In genomic region chr2:61550375-61551209, GRCh38 we compare ENCODE assay signal across 14 cellular contexts.
"Had no signal": no experiment of that assay in that cellular context is flagged by ENCODE, and none has a peak within 500 bp of the region (broad histone marks: within the 10 kb centered on the region; RNA-seq: fewer than 3 reads in every experiment).

No MANE protein-coding gene starts in this region.

- H3K4me1 Mint-ChIP-seq: activated naive CD8-positive, alpha-beta T cell treated with anti-CD3 and anti-CD28 coated beads, Interleukin-2, amount 10 ng/mL, durations not matched to agents 7 days and 5 days had no signal

- H3K9me3 ChIP-seq: colonic mucosa, heart left ventricle, upper lobe of right lung had no signal

- H3K36me3 ChIP-seq: colonic mucosa, heart left ventricle, upper lobe of right lung had no signal

- H3K4me3 ChIP-seq: colonic mucosa, heart left ventricle, upper lobe of right lung had no signal

- DNase-seq: activated CD4-positive, alpha-beta T cell treated with anti-CD3 and anti-CD28 coated beads, Interleukin-2, amount 50 U/mL, for 4 hours; activated gamma-delta T cell treated with Interleukin-2 at 50 U/mL for 16 hours; activated naive CD8-positive, alpha-beta T cell treated with anti-CD3 and anti-CD28 coated beads, Interleukin-2, amount 10 ng/mL, durations not matched to agents 7 days and 5 days; activated T-cell treated with anti-CD3 and anti-CD28 coated beads, Interleukin-2, amount 50 U/mL, for 4 hours; anterior cingulate cortex; colonic mucosa; heart left ventricle; stimulated activated CD4-positive, alpha-beta T cell treated with anti-CD3 and anti-CD28 coated beads, Interleukin-15, amount 100 ng/mL, for 24 hours; stimulated activated CD4-positive, alpha-beta T cell treated with anti-CD3 and anti-CD28 coated beads, Interleukin-4, amount 100 ng/mL, for 24 hours; upper lobe of right lung had no signal

- ATAC-seq: activated CD4-positive, CD25-positive, alpha-beta regulatory T cell treated with anti-CD3 and anti-CD28 coated beads, Interleukin-2, amount 50 U/mL, for 24 hours; activated T-cell treated with anti-CD3 and anti-CD28 coated beads, Interleukin-2, amount 50 U/mL, for 4 hours; heart left ventricle; upper lobe of right lung had no signal

- H3K27ac Mint-ChIP-seq: activated naive CD8-positive, alpha-beta T cell treated with anti-CD3 and anti-CD28 coated beads, Interleukin-2, amount 10 ng/mL, durations not matched to agents 7 days and 5 days; stimulated activated naive CD8-positive, alpha-beta T cell treated with anti-CD3 and anti-CD28 coated beads, Interleukin-15, Interleukin-2, amounts not matched to agents 100 ng/mL and 50 ng/mL, for 24 hours; T-helper 1 cell treated with Interleukin-12 subunit alpha and Interleukin-12 subunit beta and Interleukin-4 antibody, amounts not matched to agents 30 μg/mL and 1 μg/mL, for 36 hours had no signal

- H3K27ac ChIP-seq: colonic mucosa, heart left ventricle, parathyroid adenoma, upper lobe of right lung had no signal

- H3K36me3 Mint-ChIP-seq: activated naive CD8-positive, alpha-beta T cell treated with anti-CD3 and anti-CD28 coated beads, Interleukin-2, amount 10 ng/mL, durations not matched to agents 7 days and 5 days had no signal

- H3K4me1 ChIP-seq: colonic mucosa, heart left ventricle, parathyroid adenoma, upper lobe of right lung had no signal

- H3K27me3 Mint-ChIP-seq: activated naive CD8-positive, alpha-beta T cell treated with anti-CD3 and anti-CD28 coated beads, Interleukin-2, amount 10 ng/mL, durations not matched to agents 7 days and 5 days; stimulated activated naive CD8-positive, alpha-beta T cell treated with anti-CD3 and anti-CD28 coated beads, Interleukin-15, Interleukin-2, amounts not matched to agents 100 ng/mL and 50 ng/mL, for 24 hours had no signal

- H3K4me3 Mint-ChIP-seq: activated naive CD8-positive, alpha-beta T cell treated with anti-CD3 and anti-CD28 coated beads, Interleukin-2, amount 10 ng/mL, durations not matched to agents 7 days and 5 days; activated T-cell treated with anti-CD3 and anti-CD28 coated beads, Interleukin-2, amount 50 U/mL, for 4 hours; stimulated activated naive CD8-positive, alpha-beta T cell treated with anti-CD3 and anti-CD28 coated beads, Interleukin-15, Interleukin-2, amounts not matched to agents 100 ng/mL and 50 ng/mL, for 24 hours; T-helper 1 cell treated with Interleukin-12 subunit alpha and Interleukin-12 subunit beta and Interleukin-4 antibody, amounts not matched to agents 30 μg/mL and 1 μg/mL, for 36 hours had no signal

- H3K9me3 Mint-ChIP-seq: activated naive CD8-positive, alpha-beta T cell treated with anti-CD3 and anti-CD28 coated beads, Interleukin-2, amount 10 ng/mL, durations not matched to agents 7 days and 5 days; activated T-cell treated with anti-CD3 and anti-CD28 coated beads, Interleukin-2, amount 50 U/mL, for 4 hours; stimulated activated naive CD8-positive, alpha-beta T cell treated with anti-CD3 and anti-CD28 coated beads, Interleukin-15, Interleukin-2, amounts not matched to agents 100 ng/mL and 50 ng/mL, for 24 hours; T-helper 1 cell treated with Interleukin-12 subunit alpha and Interleukin-12 subunit beta and Interleukin-4 antibody, amounts not matched to agents 30 μg/mL and 1 μg/mL, for 36 hours had no signal

- H3K27me3 ChIP-seq: colonic mucosa, heart left ventricle, upper lobe of right lung had no signal
